Comparison of ENCODE assay signal across 1 cellular context in genomic region chr5:10540036-10540544, GRCh38.
TF ChIP-seq lines count a peak whose summit lies in the region.

No MANE protein-coding gene starts in this region.

TF ChIP-seq in IMR-90, 13 proteins besides CTCF, POLR2A, EP300 and RAD21 (continued from another document):
- TF ChIP-seq ELK1 (IDR thresholded peaks at IDR 0.05; ENCODE audit: borderline replicate concordance, low read depth, low read length) (no peak), RFX5 (IDR thresholded peaks at IDR 0.05; ENCODE audit: low read depth, low read length) (no peak), MXI1 (IDR thresholded peaks at IDR 0.05; ENCODE audit: borderline replicate concordance, low read depth, low read length) (no peak), MAZ (IDR thresholded peaks at IDR 0.05; ENCODE audit: borderline replicate concordance, low read depth, low read length) (no peak), USF2 (IDR thresholded peaks at IDR 0.05; ENCODE audit: low read depth, low read length) (no peak), CHD1 (IDR thresholded peaks at IDR 0.05; ENCODE audit: low read depth, low read length) (no peak)
